Comparison of ENCODE assay signal across 14 cellular contexts in genomic region chr10:60388709-60389241, GRCh38. TPM values are rescaled to one million over a fixed set of nuclear protein-coding genes. Genes with fewer than 3 reads are reported as not detected.
A peak's percentile ranks its signal among the peaks of the same experiment; 100 is the strongest.
DNase-seq lines count a peak whose midpoint lies in the region; ATAC-seq, FAIRE-seq and TF ChIP-seq lines count a peak whose summit lies in the region.
"Had no signal": no experiment of that assay in that cellular context is flagged by ENCODE, and none has a peak within 500 bp of the region (broad histone marks: within the 10 kb centered on the region; RNA-seq: fewer than 3 reads in every experiment).

No MANE protein-coding gene starts in this region.

- H2AFZ ChIP-seq in neural cell (ENCODE audit: low read depth, low read length), result no peak overlapping the region

- H3K4me3 ChIP-seq in BLaER1 treated with 17β-estradiol and CSF1 and Interleukin-3, amounts not matched to agents 10 nM and 100 nM, result no peak overlapping the region
- H3K4me3 ChIP-seq in neural cell (ENCODE audit: low read length), result peak overlapping the region; percentile 61
- H3K4me3 ChIP-seq: heart right ventricle, SK-N-MC had no signal

- DNase-seq in MV-4-11 (lab: John Stamatoyannopoulos, UW), result peak; percentile 53
- peak; percentile 78 for DNase-seq in cerebellar cortex (ENCODE audit: low spot score)
- DNase-seq in GM19239 (ENCODE audit: insufficient read length, low spot score), result no peak
- DNase-seq in NCI-H2196 (lab: John Stamatoyannopoulos, UW; ENCODE audit: unreplicated experiment), result no peak
- no peak for DNase-seq in activated CD8-positive, alpha-beta memory T cell treated with anti-CD3 and anti-CD28 coated beads, Interleukin-2, amount 10 ng/mL, durations not matched to agents 7 days and 5 days
- DNase-seq: CD8-positive, alpha-beta T cell; effector CD4-positive, alpha-beta T cell; heart right ventricle; NCI-H446 had no signal

- ATAC-seq in activated CD4-positive, CD25-positive, alpha-beta regulatory T cell treated with anti-CD3 and anti-CD28 coated beads, Interleukin-2, amount 50 U/mL, for 24 hours, result no peak
- ATAC-seq in activated CD8-positive, alpha-beta memory T cell treated with anti-CD3 and anti-CD28 coated beads, Interleukin-2, amount 10 ng/mL, durations not matched to agents 7 days and 5 days, result no peak
- ATAC-seq: CD8-positive, alpha-beta T cell; HCT116; heart right ventricle had no signal

- no peak overlapping the region for H3K4me3 Mint-ChIP-seq in activated CD8-positive, alpha-beta memory T cell treated with anti-CD3 and anti-CD28 coated beads, Interleukin-2, amount 10 ng/mL, durations not matched to agents 7 days and 5 days
- H3K4me3 Mint-ChIP-seq: CD8-positive, alpha-beta T cell had no signal

- H3K79me2 ChIP-seq in neural cell (replicated peaks; ENCODE audit: insufficient read depth, low read length), result peaks cover 36% of the 10 kb centered on the region

- peak overlapping the region in 8 of 11 experiments; percentile 5 to 74 (median 50); a peak in 11 of 22 replicates for H3K4me2 ChIP-seq in BLaER1 treated with 17β-estradiol and CSF1 and Interleukin-3, amounts not matched to agents 10 nM and 100 nM
- peak overlapping the region; percentile 76 for H3K4me2 ChIP-seq in neural cell (ENCODE audit: low read length)

- peak overlapping the region in 2 of 11 experiments; percentile 39 to 42; a peak in 2 of 22 replicates for H3K27ac ChIP-seq in BLaER1 treated with 17β-estradiol and CSF1 and Interleukin-3, amounts not matched to agents 10 nM and 100 nM
- peak overlapping the region; percentile 83 for H3K27ac ChIP-seq in neural cell (ENCODE audit: low read length)
- H3K27ac ChIP-seq: heart right ventricle, SK-N-MC had no signal

- no peak for TF ChIP-seq EP300 in neural cell (conservative IDR thresholded peaks at IDR 0.05; ENCODE audit: poor library complexity, severe bottlenecking)

- H3K4me1 ChIP-seq in BLaER1 treated with 17β-estradiol and CSF1 and Interleukin-3, amounts not matched to agents 10 nM and 100 nM, result peaks cover 0 to 23% (median 10%) of the 10 kb centered on the region in 10 experiments; a peak in 15 of 20 replicates

- H3K9me2 ChIP-seq in neural cell (ENCODE audit: insufficient read depth, low read length), result no peaks in the 10 kb centered on the region

- no peak for TF ChIP-seq CTCF in neural cell (IDR thresholded peaks at IDR 0.05; ENCODE audit: poor library complexity, severe bottlenecking)

- no peak overlapping the region; a peak in 1 of 22 replicates for H3K9ac ChIP-seq in BLaER1 treated with 17β-estradiol and CSF1 and Interleukin-3, amounts not matched to agents 10 nM and 100 nM
- peak overlapping the region; percentile 47 for H3K9ac ChIP-seq in neural cell (ENCODE audit: low read length)

- H3K27me3 Mint-ChIP-seq in activated CD8-positive, alpha-beta memory T cell treated with anti-CD3 and anti-CD28 coated beads, Interleukin-2, amount 10 ng/mL, durations not matched to agents 7 days and 5 days, result no peaks in the 10 kb centered on the region

- no peaks in the 10 kb centered on the region for H3K4me1 Mint-ChIP-seq in activated CD8-positive, alpha-beta memory T cell treated with anti-CD3 and anti-CD28 coated beads, Interleukin-2, amount 10 ng/mL, durations not matched to agents 7 days and 5 days

- FAIRE-seq in GM19239 (lab: Jason Lieb, UNC), result no peak

- H3K9me3 ChIP-seq in BLaER1 treated with 17β-estradiol and CSF1 and Interleukin-3, amounts not matched to agents 10 nM and 100 nM (replicated peaks in 1 of 11), result no peaks in the 10 kb centered on the region
- H3K9me3 ChIP-seq in neural cell (ENCODE audit: low read length), result no peaks in the 10 kb centered on the region
- H3K9me3 ChIP-seq: heart right ventricle had no signal

- CTCF ChIA-PET in activated CD8-positive, alpha-beta memory T cell treated with anti-CD3 and anti-CD28 coated beads, Interleukin-2, amount 10 ng/mL, durations not matched to agents 7 days and 5 days (lab: Charles Lee), result no interaction called here

- H3K9me3 Mint-ChIP-seq in activated CD8-positive, alpha-beta memory T cell treated with anti-CD3 and anti-CD28 coated beads, Interleukin-2, amount 10 ng/mL, durations not matched to agents 7 days and 5 days (ENCODE audit: low read depth), result no peaks in the 10 kb centered on the region
- H3K9me3 Mint-ChIP-seq: CD8-positive, alpha-beta T cell had no signal

- H3K27me3 ChIP-seq in BLaER1 treated with 17β-estradiol and CSF1 and Interleukin-3, amounts not matched to agents 10 nM and 100 nM, result no peaks in the 10 kb centered on the region
- no peaks in the 10 kb centered on the region for H3K27me3 ChIP-seq in neural cell (ENCODE audit: insufficient read depth, low read depth, low read length)
- H3K27me3 ChIP-seq: heart right ventricle had no signal

- no peaks in the 10 kb centered on the region for H4K20me1 ChIP-seq in BLaER1 treated with 17β-estradiol and CSF1 and Interleukin-3, amounts not matched to agents 10 nM and 100 nM
- no peaks in the 10 kb centered on the region for H4K20me1 ChIP-seq in neural cell (ENCODE audit: insufficient read depth)

- no peak for TF ChIP-seq RAD21 in neural cell (conservative IDR thresholded peaks at IDR 0.05)

- H3K36me3 ChIP-seq in BLaER1 treated with 17β-estradiol and CSF1 and Interleukin-3, amounts not matched to agents 10 nM and 100 nM, result no peaks in the 10 kb centered on the region
- H3K36me3 ChIP-seq in neural cell (ENCODE audit: insufficient read depth, low read length), result no peaks in the 10 kb centered on the region
- H3K36me3 ChIP-seq: heart right ventricle had no signal

- peaks cover 8% of the 10 kb centered on the region for H3F3A ChIP-seq in neural cell (ENCODE audit: insufficient read depth, low read length, poor library complexity, severe bottlenecking)

- H3K27ac Mint-ChIP-seq in activated CD8-positive, alpha-beta memory T cell treated with anti-CD3 and anti-CD28 coated beads, Interleukin-2, amount 10 ng/mL, durations not matched to agents 7 days and 5 days, result no peak overlapping the region
- H3K27ac Mint-ChIP-seq: CD8-positive, alpha-beta T cell had no signal

- no peaks in the 10 kb centered on the region for H3K36me3 Mint-ChIP-seq in activated CD8-positive, alpha-beta memory T cell treated with anti-CD3 and anti-CD28 coated beads, Interleukin-2, amount 10 ng/mL, durations not matched to agents 7 days and 5 days
- H3K36me3 Mint-ChIP-seq: CD8-positive, alpha-beta T cell had no signal

TF ChIP-seq in neural cell, 6 proteins besides CTCF, POLR2A, EP300 and RAD21:
- no peak for TF ChIP-seq SMC3 (conservative IDR thresholded peaks at IDR 0.05; ENCODE audit: poor library complexity)
- peak; percentile 51 for TF ChIP-seq REST (IDR thresholded peaks at IDR 0.05; ENCODE audit: borderline replicate concordance)
- no peak for TF ChIP-seq TAF1 (IDR thresholded peaks at IDR 0.05; ENCODE audit: low read depth)
TF ChIP-seq in neural cell: peak in this region for 1.

RNA-seq across cellular contexts. Expression of gene ANK3, which starts 0.9 kb away (rescaled TPM):
- 93.0 and 114 TPM in 2 replicates for polyA plus RNA-seq in neural cell
- polyA minus RNA-seq in neural cell, result 813 and 1,112 TPM in 2 replicates
- 10 to 100 TPM in 1 of 2 experiments, 1 to 10 TPM in 1; 2.9 to 10.6 TPM for total RNA-seq in activated CD8-positive, alpha-beta memory T cell treated with anti-CD3 and anti-CD28 coated beads, Interleukin-2, amount 10 ng/mL, durations not matched to agents 7 days and 5 days

Comparison
In these comparisons a context has a peak if more than half of its experiments do, and no peak if none do; other contexts are left out.
1. DNase-seq: peak in MV-4-11 (single experiment) and cerebellar cortex (single experiment); none in GM19239 (single experiment), NCI-H2196 (single experiment) and activated CD8-positive, alpha-beta memory T cell treated with anti-CD3 and anti-CD28 coated beads, Interleukin-2, amount 10 ng/mL, durations not matched to agents 7 days and 5 days (single experiment).